Comparison of ENCODE assay signal across 1 cellular context in the genomic region with DNA sequence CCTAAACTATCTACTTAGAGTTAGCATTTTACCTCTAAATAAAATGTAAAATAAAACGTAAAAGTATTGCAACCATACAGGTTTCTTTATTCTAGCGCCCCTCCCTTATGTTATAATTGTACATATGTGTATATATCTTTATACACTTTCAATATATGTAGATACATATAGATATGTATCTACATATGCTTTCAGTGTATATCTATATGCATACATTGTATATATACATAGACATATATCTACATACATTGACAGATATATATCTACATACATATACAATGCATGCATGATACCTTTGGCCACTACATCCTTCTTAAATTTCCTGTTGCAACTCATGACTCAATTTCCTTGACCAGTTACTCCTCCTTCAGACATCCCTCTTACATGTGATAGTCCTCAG.
TF ChIP-seq lines count a peak whose summit lies in the region.

No MANE protein-coding gene starts in this region.

TF ChIP-seq in endothelial cell of umbilical vein, 7 proteins besides CTCF, POLR2A, EP300 and RAD21 (continued from another document):
- TF ChIP-seq MYC (IDR thresholded peaks at IDR 0.05; ENCODE audit: low read depth, low read length) = no peak
